Comparison of ENCODE assay signal across 9 cellular contexts in the genomic region with DNA sequence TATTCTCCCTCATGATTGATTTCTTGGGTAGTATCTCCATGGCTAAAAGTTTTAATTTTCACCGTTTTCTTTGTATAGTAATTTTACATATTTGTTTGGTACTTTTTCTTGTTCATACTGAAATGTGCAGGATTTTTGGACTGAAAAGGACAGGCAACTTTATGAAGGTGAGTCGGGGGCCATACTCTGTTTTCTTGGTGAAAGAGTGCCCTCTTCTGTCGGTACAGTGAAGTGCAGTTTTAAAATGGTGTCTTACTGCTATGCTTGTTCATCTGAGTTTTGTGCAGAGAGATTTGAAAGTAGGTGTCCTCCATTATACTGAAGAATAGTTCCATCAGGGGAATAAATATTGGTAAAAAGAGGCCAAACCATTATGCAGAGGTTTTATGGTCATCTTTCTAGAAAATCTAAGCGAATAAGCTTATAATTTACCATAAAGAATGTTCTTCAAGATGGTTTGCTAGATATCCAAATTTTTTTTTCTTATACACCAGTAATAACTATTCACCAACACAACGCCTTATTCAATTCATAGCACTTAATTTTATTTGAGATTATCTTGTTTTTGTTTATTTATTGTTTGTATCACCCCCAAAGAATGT. TPM values are rescaled to one million over a fixed set of nuclear protein-coding genes. Genes with fewer than 3 reads are reported as not detected.
DNase-seq lines count a peak whose midpoint lies in the region; ATAC-seq and TF ChIP-seq lines count a peak whose summit lies in the region.
"Had no signal": no experiment of that assay in that cellular context is flagged by ENCODE, and none has a peak within 500 bp of the region (broad histone marks: within the 10 kb centered on the region; RNA-seq: fewer than 3 reads in every experiment).

No MANE protein-coding gene starts in this region.

- H3K27me3 ChIP-seq in ascending aorta: no peaks in the 10 kb centered on the region
- H3K27me3 ChIP-seq: BLaER1 had no signal

- no peak overlapping the region for H3K27ac ChIP-seq in ascending aorta
- H3K27ac ChIP-seq: BLaER1 had no signal

- H3K36me3 ChIP-seq in ascending aorta: no peaks in the 10 kb centered on the region
- H3K36me3 ChIP-seq: BLaER1 had no signal

- TF ChIP-seq CTCF in ascending aorta (IDR thresholded peaks at IDR 0.05): peak; percentile 31 to 58 (median 34)

- ATAC-seq in GM21515 (IDR thresholded peaks at IDR 0.05; ENCODE audit: unreplicated experiment) (peak; percentile 61), HG03135 (IDR thresholded peaks at IDR 0.05; ENCODE audit: unreplicated experiment) (no peak)

- intact Hi-C loops in ascending aorta (cut with DNase I): no loop called here

- no peaks in the 10 kb centered on the region for H3K9me3 ChIP-seq in ascending aorta
- H3K9me3 ChIP-seq: BLaER1 had no signal

- H3K4me1 ChIP-seq in ascending aorta: no peaks in the 10 kb centered on the region

- DNase-seq in NCI-H1436 (lab: John Stamatoyannopoulos, UW) (peak; percentile 0), NCI-H1436 treated with DMSO at 0.1 percent for 48 hours (lab: John Stamatoyannopoulos, UW) (no peak), NCI-H1417 (lab: John Stamatoyannopoulos, UW) (peak; percentile 30 to 76 (median 45)), ascending aorta (ENCODE audit: low spot score in 2 of 2) (no peak), left kidney (ENCODE audit: low read depth, low spot score) (peak; percentile 70)
- DNase-seq in stimulated activated CD4-positive, alpha-beta T cell treated with anti-CD3 and anti-CD28 coated beads, Interleukin-4, amount 100 ng/mL, for 1 hour: no peak

- H3K4me3 ChIP-seq in ascending aorta: no peak overlapping the region
- H3K4me3 ChIP-seq: BLaER1 had no signal

RNA-seq across cellular contexts. Expression of a gene that starts 8.7 kb away (rescaled TPM):
- not detected for total RNA-seq in ascending aorta

RNA-seq across cellular contexts. Expression of a gene that starts 36.3 kb away (rescaled TPM):
- 0.32 TPM for total RNA-seq in ascending aorta

Comparison
In these comparisons a context has a peak if more than half of its experiments do, and no peak if none do; other contexts are left out.
1. DNase-seq: peak in NCI-H1436 (single experiment), NCI-H1417 (3 of 3) and left kidney (single experiment); none in NCI-H1436 treated with DMSO at 0.1 percent for 48 hours (single experiment), ascending aorta (0 of 2) and stimulated activated CD4-positive, alpha-beta T cell treated with anti-CD3 and anti-CD28 coated beads, Interleukin-4, amount 100 ng/mL, for 1 hour (single experiment).